8 cellular contexts compared by ENCODE assay signal in the genomic region with DNA sequence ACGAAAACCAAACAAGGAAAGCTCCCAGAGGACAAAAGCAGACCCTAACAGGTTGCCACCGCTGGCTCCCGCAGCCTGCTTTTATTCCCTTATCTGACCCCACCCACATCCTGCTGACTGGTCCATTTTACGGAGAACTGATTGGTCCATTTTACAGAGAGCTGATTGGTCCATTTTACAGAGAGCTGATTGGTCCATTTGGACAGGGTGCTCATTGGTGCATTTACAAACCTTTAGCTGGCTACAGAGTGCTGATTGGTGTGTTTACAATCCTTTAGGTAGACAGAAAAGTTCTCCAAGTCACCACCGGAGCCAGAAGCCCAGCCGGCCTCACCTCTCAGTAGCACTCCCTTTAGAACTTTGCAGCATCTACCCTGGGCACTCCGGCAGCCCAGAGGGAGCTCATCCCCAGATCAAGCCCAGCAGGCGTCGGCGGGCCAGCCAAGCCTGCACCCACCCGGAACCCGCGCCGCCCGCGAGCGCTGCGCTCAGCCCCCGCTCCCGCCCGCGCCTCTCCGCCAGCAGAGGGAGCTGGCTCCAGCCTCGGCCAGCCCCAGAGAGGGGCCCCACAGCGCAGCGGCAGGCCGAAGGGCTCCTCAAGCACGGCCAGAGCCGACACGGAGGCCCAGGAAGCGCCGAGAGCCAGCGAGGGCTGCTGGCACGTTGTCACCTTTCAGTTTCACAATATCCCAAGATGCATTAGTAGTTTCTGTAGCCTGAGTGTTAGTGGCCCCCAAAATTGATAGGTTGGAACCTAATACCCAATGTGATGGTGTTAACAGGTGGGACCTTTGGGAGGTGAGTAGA. TPM values are rescaled to one million over a fixed set of nuclear protein-coding genes. Genes with fewer than 3 reads are reported as not detected.
DNase-seq lines count a peak whose midpoint lies in the region; ATAC-seq and TF ChIP-seq lines count a peak whose summit lies in the region.

No MANE protein-coding gene starts in this region.

- intact Hi-C loops in PC-3 (cut with micrococcal nuclease) (no loop called here), left cardiac atrium (cut with DNase I) (loop anchor here in 1 of 2 donors (10.0 kb wide), 1 partner anchor 265 kb away; no protein-coding TSS in a partner anchor)

- H3K27me3 ChIP-seq in PC-3 (ENCODE audit: low read length), result peaks cover 9% of the 10 kb centered on the region

- no TSS peak for BruUV-seq in PC-3 (replicated peaks; lab: Mats Ljungman, UMichigan)

- no peaks in the 10 kb centered on the region for H3K79me2 ChIP-seq in PC-3 (ENCODE audit: low read length)

- no peaks in the 10 kb centered on the region for H3K9me2 ChIP-seq in PC-3 (replicated peaks; ENCODE audit: low read length)

- 0 out of 2 replicates have a peak, but pooled peaks cover under 1% of the 10 kb centered on the region for H3K4me1 ChIP-seq in PC-3 (ENCODE audit: insufficient read depth, low read length)

- H3K4me2 ChIP-seq in PC-3 (ENCODE audit: low read length), result no peak overlapping the region

- no peak for ATAC-seq in PC-3
- peak; percentile 83 to 90 for ATAC-seq in left cardiac atrium

- CTCF ChIA-PET in PC-3 (lab: Charles Lee), result no interaction called here

- no peak overlapping the region for H3K27ac ChIP-seq in PC-3 (ENCODE audit: low read length)

- TF ChIP-seq CTCF in GM12865 (IDR thresholded peaks at IDR 0.05; ENCODE audit: insufficient read depth, low read depth, low read length, missing control alignments) (peak; percentile 60), HFF-Myc (IDR thresholded peaks at IDR 0.05; ENCODE audit: low read depth, low read length, missing control alignments) (peak; percentile 57), PC-3 (conservative IDR thresholded peaks at IDR 0.05; ENCODE audit: low read depth, low read length) (0 out of 2 replicates have a peak, but pooled peaks have one; percentile 21)

- no peaks in the 10 kb centered on the region for H4K20me1 ChIP-seq in PC-3 (ENCODE audit: low read length)

- H3K4me3 ChIP-seq in GM12865 (ENCODE audit: low read depth, low read length) (no peak overlapping the region), HFF-Myc (replicated peaks; ENCODE audit: low read depth, low read length) (no peak overlapping the region), PC-3 (ENCODE audit: low read length) (no peak overlapping the region)

- DNase-seq in GM12865 (ENCODE audit: low read depth), result peak; percentile 69
- no peak for DNase-seq in HFF-Myc (ENCODE audit: extremely low read depth, low read depth)
- DNase-seq in PC-3, result no peak
- peak; percentile 42 for DNase-seq in activated gamma-delta T cell (lab: John Stamatoyannopoulos, UW)
- peak; percentile 52 for DNase-seq in left cardiac atrium
- peak; percentile 10 to 35 (median 16) for DNase-seq in stimulated activated CD4-positive, alpha-beta T cell treated with anti-CD3 and anti-CD28 coated beads, Interleukin-12 subunit alpha, Interleukin-12 subunit beta, amount 100 ng/mL, for 48 hours (ENCODE audit: low read depth in 2 of 3, low spot score in 1 of 3)
- no peak for DNase-seq in NCI-H1048 (lab: John Stamatoyannopoulos, UW)
- no peak for DNase-seq in OCI-M2 (lab: John Stamatoyannopoulos, UW; ENCODE audit: unreplicated experiment)

- no peaks in the 10 kb centered on the region for H3K9me3 ChIP-seq in PC-3 (ENCODE audit: low read length)

- no peaks in the 10 kb centered on the region for H3F3A ChIP-seq in PC-3 (ENCODE audit: low read length, unreplicated experiment)

- no peak overlapping the region for H3K9ac ChIP-seq in PC-3 (ENCODE audit: low read length)

- no peaks in the 10 kb centered on the region for H3K36me3 ChIP-seq in PC-3 (ENCODE audit: low read depth, low read length)

- POLR2A ChIA-PET in PC-3 (lab: Charles Lee; ENCODE audit: unreplicated experiment), result no interaction called here

- no peak overlapping the region for H2AFZ ChIP-seq in PC-3 (ENCODE audit: low read length)

RNA-seq across cellular contexts. Expression of a gene that starts 35.3 kb away (rescaled TPM):
- total RNA-seq in PC-3 (2014; rRNA removed) (373 and 463 TPM in 2 replicates), left cardiac atrium (10 to 100 TPM; 46.6 to 51.7 TPM)

Comparison
In these comparisons a context has a peak if more than half of its experiments do, and no peak if none do; other contexts are left out.
1. DNase-seq: peak in GM12865 (single experiment), activated gamma-delta T cell (single experiment), left cardiac atrium (single experiment) and stimulated activated CD4-positive, alpha-beta T cell treated with anti-CD3 and anti-CD28 coated beads, Interleukin-12 subunit alpha, Interleukin-12 subunit beta, amount 100 ng/mL, for 48 hours (3 of 3); none in HFF-Myc (single experiment), PC-3 (single experiment), NCI-H1048 (single experiment) and OCI-M2 (single experiment).
2. Peak in every context shown above with its lines, with median percentiles within 50 percentile points of each other: CTCF ChIP-seq.